20 cellular contexts compared by ENCODE assay signal in the genomic region with DNA sequence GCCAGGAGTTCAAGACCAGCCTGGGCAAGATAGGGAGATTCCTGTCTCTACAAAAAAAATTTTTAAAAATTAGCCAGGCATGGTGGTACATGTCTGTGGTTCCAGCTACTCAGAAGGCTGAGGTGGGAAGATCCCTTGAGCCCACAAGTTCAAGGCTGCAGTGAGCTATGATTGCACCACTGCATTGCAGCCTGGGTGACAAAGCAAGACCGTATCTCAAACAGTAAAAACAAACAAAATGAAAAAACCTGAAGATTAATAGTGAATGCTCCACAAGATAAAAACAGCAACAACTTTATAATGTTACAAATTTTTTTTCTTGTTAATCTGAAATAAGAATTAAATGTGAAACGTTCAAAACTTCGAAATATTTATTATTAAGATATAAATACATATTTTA. TPM values are rescaled to one million over a fixed set of nuclear protein-coding genes. Genes with fewer than 3 reads are reported as not detected.
A peak's percentile ranks its signal among the peaks of the same experiment; 100 is the strongest.
DNase-seq lines count a peak whose midpoint lies in the region; ATAC-seq and TF ChIP-seq lines count a peak whose summit lies in the region.
"Had no signal": no experiment of that assay in that cellular context is flagged by ENCODE, and none has a peak within 500 bp of the region (broad histone marks: within the 10 kb centered on the region; RNA-seq: fewer than 3 reads in every experiment).

No MANE protein-coding gene starts in this region.

- no peak overlapping the region for H3K4me3 Mint-ChIP-seq in activated naive CD4-positive, alpha-beta T cell treated with anti-CD3 and anti-CD28 coated beads, Interleukin-2, amount 10 ng/mL, durations not matched to agents 7 days and 5 days
- H3K4me3 Mint-ChIP-seq in Calu3 (ENCODE audit: low read depth, unreplicated experiment): no peak overlapping the region
- no peak overlapping the region for H3K4me3 Mint-ChIP-seq in activated naive CD8-positive, alpha-beta T cell treated with anti-CD3 and anti-CD28 coated beads, Interleukin-2, amount 50 U/mL, for 24 hours
- no peak overlapping the region for H3K4me3 Mint-ChIP-seq in stimulated activated effector memory CD8-positive, alpha-beta T cell treated with anti-CD3 and anti-CD28 coated beads, Interleukin-12 subunit alpha, Interleukin-12 subunit beta, amount 100 ng/mL, for 72 hours

- H3K36me3 Mint-ChIP-seq in activated naive CD4-positive, alpha-beta T cell treated with anti-CD3 and anti-CD28 coated beads, Interleukin-2, amount 10 ng/mL, durations not matched to agents 7 days and 5 days: peaks cover 31% of the 10 kb centered on the region
- H3K36me3 Mint-ChIP-seq in Calu3 (ENCODE audit: insufficient read depth, unreplicated experiment): peaks cover 27% of the 10 kb centered on the region
- H3K36me3 Mint-ChIP-seq in activated naive CD8-positive, alpha-beta T cell treated with anti-CD3 and anti-CD28 coated beads, Interleukin-2, amount 50 U/mL, for 24 hours (ENCODE audit: low read depth): peaks cover 31% of the 10 kb centered on the region
- H3K36me3 Mint-ChIP-seq in stimulated activated effector memory CD8-positive, alpha-beta T cell treated with anti-CD3 and anti-CD28 coated beads, Interleukin-12 subunit alpha, Interleukin-12 subunit beta, amount 100 ng/mL, for 72 hours: peaks cover 38% of the 10 kb centered on the region

- TF ChIP-seq CTCF in Calu3 (IDR thresholded peaks at IDR 0.05; ENCODE audit: unreplicated experiment): no peak

- DNase-seq in activated naive CD4-positive, alpha-beta T cell treated with anti-CD3 and anti-CD28 coated beads, Interleukin-2, amount 10 ng/mL, durations not matched to agents 7 days and 5 days: no peak
- DNase-seq in activated naive CD4-positive, alpha-beta T cell treated with Interleukin-2 at 50 U/mL for 16 hours: no peak
- DNase-seq in Calu3: no peak
- no peak for DNase-seq in activated naive CD8-positive, alpha-beta T cell treated with anti-CD3 and anti-CD28 coated beads, Interleukin-2, amount 50 U/mL, for 24 hours
- no peak for DNase-seq in stimulated activated effector memory CD8-positive, alpha-beta T cell treated with anti-CD3 and anti-CD28 coated beads, Interleukin-12 subunit alpha, Interleukin-12 subunit beta, amount 100 ng/mL, for 72 hours (ENCODE audit: low spot score in 2 of 2)
- no peak for DNase-seq in DMS 273 (lab: John Stamatoyannopoulos, UW; ENCODE audit: unreplicated experiment)
- no peak for DNase-seq in HT-29 (ENCODE audit: low spot score)
- DNase-seq: activated CD4-positive, alpha-beta T cell treated with anti-CD3 and anti-CD28 coated beads for 1 hour; activated gamma-delta T cell treated with Interleukin-2 at 50 U/mL for 16 hours; cerebellar nuclear complex; erythroblast; foreskin fibroblast; HCEC 1CT; heart right ventricle; left cardiac atrium; mammary epithelial cell; NCI-H1092; NCI-H187 treated with DMSO at 0.1 percent for 48 hours; NCI-H526 treated with DMSO at 0.1 percent for 48 hours had no signal

- H3K4me1 Mint-ChIP-seq in activated naive CD4-positive, alpha-beta T cell treated with anti-CD3 and anti-CD28 coated beads, Interleukin-2, amount 10 ng/mL, durations not matched to agents 7 days and 5 days: peaks cover 40% of the 10 kb centered on the region
- H3K4me1 Mint-ChIP-seq in Calu3 (ENCODE audit: low read depth, unreplicated experiment): peaks cover 21% of the 10 kb centered on the region
- peaks cover 39% of the 10 kb centered on the region for H3K4me1 Mint-ChIP-seq in activated naive CD8-positive, alpha-beta T cell treated with anti-CD3 and anti-CD28 coated beads, Interleukin-2, amount 50 U/mL, for 24 hours
- peaks cover 21% of the 10 kb centered on the region for H3K4me1 Mint-ChIP-seq in stimulated activated effector memory CD8-positive, alpha-beta T cell treated with anti-CD3 and anti-CD28 coated beads, Interleukin-12 subunit alpha, Interleukin-12 subunit beta, amount 100 ng/mL, for 72 hours

- no peak for ATAC-seq in activated naive CD8-positive, alpha-beta T cell treated with anti-CD3 and anti-CD28 coated beads, Interleukin-2, amount 50 U/mL, for 24 hours
- ATAC-seq in stimulated activated effector memory CD8-positive, alpha-beta T cell treated with anti-CD3 and anti-CD28 coated beads, Interleukin-12 subunit alpha, Interleukin-12 subunit beta, amount 100 ng/mL, for 72 hours: no peak
- no peak for ATAC-seq in GM18519 (IDR thresholded peaks at IDR 0.05; ENCODE audit: low FRiP score, unreplicated experiment)
- ATAC-seq: heart right ventricle, left cardiac atrium had no signal

- BruUV-seq in Calu3 (replicated peaks; lab: Mats Ljungman, UMichigan): no TSS peak

- intact Hi-C loops in Calu3 (cut with micrococcal nuclease; ENCODE audit: unreplicated experiment): no loop called here

- peaks cover 3% of the 10 kb centered on the region for H3K27me3 Mint-ChIP-seq in activated naive CD4-positive, alpha-beta T cell treated with anti-CD3 and anti-CD28 coated beads, Interleukin-2, amount 10 ng/mL, durations not matched to agents 7 days and 5 days
- no peaks in the 10 kb centered on the region for H3K27me3 Mint-ChIP-seq in Calu3 (ENCODE audit: unreplicated experiment)
- H3K27me3 Mint-ChIP-seq in activated naive CD8-positive, alpha-beta T cell treated with anti-CD3 and anti-CD28 coated beads, Interleukin-2, amount 50 U/mL, for 24 hours: peaks cover 2% of the 10 kb centered on the region

- no peaks in the 10 kb centered on the region for H3K9me3 Mint-ChIP-seq in activated naive CD4-positive, alpha-beta T cell treated with anti-CD3 and anti-CD28 coated beads, Interleukin-2, amount 10 ng/mL, durations not matched to agents 7 days and 5 days
- no peaks in the 10 kb centered on the region for H3K9me3 Mint-ChIP-seq in Calu3 (ENCODE audit: low read depth, unreplicated experiment)
- H3K9me3 Mint-ChIP-seq in activated naive CD8-positive, alpha-beta T cell treated with anti-CD3 and anti-CD28 coated beads, Interleukin-2, amount 50 U/mL, for 24 hours: no peaks in the 10 kb centered on the region
- H3K9me3 Mint-ChIP-seq in stimulated activated effector memory CD8-positive, alpha-beta T cell treated with anti-CD3 and anti-CD28 coated beads, Interleukin-12 subunit alpha, Interleukin-12 subunit beta, amount 100 ng/mL, for 72 hours: no peaks in the 10 kb centered on the region

- peak overlapping the region; percentile 99 for H3K27ac Mint-ChIP-seq in activated naive CD4-positive, alpha-beta T cell treated with anti-CD3 and anti-CD28 coated beads, Interleukin-2, amount 10 ng/mL, durations not matched to agents 7 days and 5 days
- H3K27ac Mint-ChIP-seq in Calu3 (ENCODE audit: unreplicated experiment): peak overlapping the region; percentile 89
- H3K27ac Mint-ChIP-seq in activated naive CD8-positive, alpha-beta T cell treated with anti-CD3 and anti-CD28 coated beads, Interleukin-2, amount 50 U/mL, for 24 hours: peak overlapping the region; percentile 99
- H3K27ac Mint-ChIP-seq in stimulated activated effector memory CD8-positive, alpha-beta T cell treated with anti-CD3 and anti-CD28 coated beads, Interleukin-12 subunit alpha, Interleukin-12 subunit beta, amount 100 ng/mL, for 72 hours: peak overlapping the region; percentile 99

- CTCF ChIA-PET in activated naive CD4-positive, alpha-beta T cell treated with anti-CD3 and anti-CD28 coated beads, Interleukin-2, amount 10 ng/mL, durations not matched to agents 7 days and 5 days (lab: Charles Lee): interaction anchor here (1.3 kb wide), 1 partner anchor 382 kb away, joined by 3 read pairs; no protein-coding TSS in a partner anchor
- CTCF ChIA-PET in Calu3 (lab: Charles Lee): interaction anchor here (0.6 to 2.7 kb wide), 3 partner anchors 29 to 365 kb away, joined by 3 to 15 read pairs (median 3); partner anchors contain the start of gene C5orf34

RNA-seq across cellular contexts. Expression of gene TMEM267, which starts 2.7 kb away (rescaled TPM):
- 19.0 and 23.4 TPM in 2 replicates for total RNA-seq in Calu3 (2022)
- total RNA-seq in HT-29 (2014; rRNA removed; shearing (Covaris generic)): 9.0 and 14.9 TPM in 2 replicates

RNA-seq across cellular contexts. Expression of gene C5orf34, which starts 28.6 kb away (rescaled TPM):
- total RNA-seq in Calu3 (2022): 6.9 and 7.4 TPM in 2 replicates
- total RNA-seq in HT-29 (2014; rRNA removed; shearing (Covaris generic)): 2.5 and 3.8 TPM in 2 replicates
